Comparison of ENCODE assay signal across 36 cellular contexts in the genomic region with DNA sequence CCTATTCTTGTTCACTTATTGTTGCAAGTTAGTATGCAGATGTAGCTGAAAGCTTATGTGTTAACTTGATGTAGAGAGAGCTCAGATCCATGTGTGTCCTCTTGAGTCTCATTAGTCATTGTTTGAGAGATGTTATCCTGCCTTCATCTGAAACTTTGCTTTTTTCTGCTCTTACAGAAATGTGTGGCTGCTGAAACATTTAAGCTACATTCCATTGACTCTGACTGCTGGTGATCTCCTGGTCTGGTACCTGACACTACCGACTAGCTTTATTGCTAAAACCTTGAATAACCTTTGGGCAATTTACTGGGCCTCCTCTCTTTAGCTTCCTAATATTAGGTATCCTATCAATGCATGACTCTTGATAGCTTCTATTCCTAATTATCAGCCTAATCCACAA.
"Had no signal": no experiment of that assay in that cellular context is flagged by ENCODE, and none has a peak within 500 bp of the region (broad histone marks: within the 10 kb centered on the region; RNA-seq: fewer than 3 reads in every experiment).

No MANE protein-coding gene starts in this region.

- H3K4me3 ChIP-seq: breast epithelium, cardiac muscle cell, coronary artery, dorsolateral prefrontal cortex, gastrocnemius medialis, heart left ventricle had no signal

- H3K27me3 ChIP-seq: breast epithelium, cardiac muscle cell, dorsolateral prefrontal cortex, gastrocnemius medialis, heart left ventricle had no signal

- H3K36me3 Mint-ChIP-seq: activated naive CD8-positive, alpha-beta T cell; brain had no signal

- H3K4me1 ChIP-seq: breast epithelium, gastrocnemius medialis, heart left ventricle had no signal

- H3K27ac ChIP-seq: breast epithelium, cardiac muscle cell, coronary artery, dorsolateral prefrontal cortex, gastrocnemius medialis, heart left ventricle, WERI-Rb-1 had no signal

- ATAC-seq: activated CD4-positive, CD25-positive, alpha-beta regulatory T cell treated with anti-CD3 and anti-CD28 coated beads, Interleukin-2, amount 50 U/mL, for 24 hours; activated CD8-positive, alpha-beta T cell treated with anti-CD3 and anti-CD28 coated beads for 36 hours; activated T-cell treated with anti-CD3 and anti-CD28 coated beads, Interleukin-2, amount 50 U/mL, for 4 hours; activated T-helper 17 cell treated with anti-CD3 and anti-CD28 coated beads, Interleukin-2, amount 50 U/mL, for 72 hours; esophagus mucosa; gastrocnemius medialis; heart left ventricle; T-helper 17 cell had no signal

- H3K27me3 Mint-ChIP-seq: activated B cell treated with CpG ODN at 0.5 μM for 24 hours; activated CD8-positive, alpha-beta T cell treated with anti-CD3 and anti-CD28 coated beads for 36 hours; activated naive CD8-positive, alpha-beta T cell; activated T-helper 17 cell treated with anti-CD3 and anti-CD28 coated beads, Interleukin-2, amount 50 U/mL, for 72 hours; dendritic cell treated with granulocyte-macrophage colony-stimulating factor and Interleukin-4, amounts not matched to agents 40 ng/mL and 50 ng/mL, for 4 days; T-helper 17 cell had no signal

- DNase-seq: activated B cell treated with CpG ODN at 0.5 μM for 24 hours; activated CD4-positive, alpha-beta T cell treated with anti-CD3 and anti-CD28 coated beads for 48 hours; activated CD4-positive, alpha-beta T cell treated with anti-CD3 and anti-CD28 coated beads, Interleukin-2, amount 50 U/mL, for 1 hour; activated CD4-positive, alpha-beta T cell treated with anti-CD3 and anti-CD28 coated beads, Interleukin-2, amount 50 U/mL, for 48 hours; activated CD8-positive, alpha-beta memory T cell treated with anti-CD3 and anti-CD28 coated beads for 24 hours; activated CD8-positive, alpha-beta T cell treated with anti-CD3 and anti-CD28 coated beads for 36 hours; activated effector memory CD4-positive, alpha-beta T cell treated with Interleukin-2 at 50 U/mL for 16 hours; activated gamma-delta T cell treated with Interleukin-2 at 50 U/mL for 16 hours; activated naive CD4-positive, alpha-beta T cell treated with anti-CD3 and anti-CD28 coated beads, Interleukin-2, amount 50 U/mL, for 16 hours; activated naive CD4-positive, alpha-beta T cell treated with Interleukin-2 at 50 U/mL for 16 hours; activated T-cell treated with anti-CD3 and anti-CD28 coated beads, Interleukin-2, amount 50 U/mL, for 4 hours; amniotic stem cell; anterior cingulate cortex; central memory CD4-positive, alpha-beta T cell; cerebellar nuclear complex; dorsolateral prefrontal cortex; effector memory CD4-positive, alpha-beta T cell; endodermal cell; foreskin fibroblast; gastrocnemius medialis; glutamatergic neuron; heart left ventricle; T-helper 1 cell; T-helper 17 cell; T1000; WERI-Rb-1 had no signal

- H3K9me3 Mint-ChIP-seq: dendritic cell treated with granulocyte-macrophage colony-stimulating factor and Interleukin-4, amounts not matched to agents 40 ng/mL and 50 ng/mL, for 4 days had no signal

- H3K4me1 Mint-ChIP-seq: activated B cell treated with CpG ODN at 0.5 μM for 24 hours; activated T-helper 17 cell treated with anti-CD3 and anti-CD28 coated beads, Interleukin-2, amount 50 U/mL, for 72 hours; T-helper 17 cell had no signal

- H3K4me3 Mint-ChIP-seq: activated B cell treated with CpG ODN at 0.5 μM for 24 hours; activated CD8-positive, alpha-beta T cell treated with anti-CD3 and anti-CD28 coated beads for 36 hours; activated naive CD8-positive, alpha-beta T cell; activated T-cell treated with anti-CD3 and anti-CD28 coated beads, Interleukin-2, amount 50 U/mL, for 4 hours; activated T-helper 17 cell treated with anti-CD3 and anti-CD28 coated beads, Interleukin-2, amount 50 U/mL, for 72 hours; brain; dendritic cell treated with granulocyte-macrophage colony-stimulating factor and Interleukin-4, amounts not matched to agents 40 ng/mL and 50 ng/mL, for 4 days; endodermal cell; T-helper 17 cell; T-helper 2 cell treated with Interferon-gamma antibody and Interleukin-4, amounts not matched to agents 5 μg/mL and 100 μg/mL, for 36 hours had no signal

- H3K27ac Mint-ChIP-seq: activated B cell treated with CpG ODN at 0.5 μM for 24 hours; activated CD8-positive, alpha-beta T cell treated with anti-CD3 and anti-CD28 coated beads for 36 hours; activated naive CD8-positive, alpha-beta T cell; activated T-helper 17 cell treated with anti-CD3 and anti-CD28 coated beads, Interleukin-2, amount 50 U/mL, for 72 hours; brain; dendritic cell treated with granulocyte-macrophage colony-stimulating factor and Interleukin-4, amounts not matched to agents 40 ng/mL and 50 ng/mL, for 4 days; endodermal cell; T-helper 17 cell; T-helper 2 cell treated with Interferon-gamma antibody and Interleukin-4, amounts not matched to agents 5 μg/mL and 100 μg/mL, for 36 hours had no signal
